In genomic region chr11:27718853-27719574, GRCh38 we compare ENCODE assay signal across 8 cellular contexts. TPM values are rescaled to one million over a fixed set of nuclear protein-coding genes. Genes with fewer than 3 reads are reported as not detected.
DNase-seq lines count a peak whose midpoint lies in the region; ATAC-seq, FAIRE-seq and TF ChIP-seq lines count a peak whose summit lies in the region.

No MANE protein-coding gene starts in this region.

- H3K4me3 Mint-ChIP-seq in progenitor cell of endocrine pancreas (ENCODE audit: low read depth) = peak overlapping the region; percentile 84

- in situ Hi-C loops in Panc1 (cut with HindIII; ENCODE audit: low pct_unique_long_range_greater_than_20kb, low sequenced_read_pairs) = loop anchor here (25.0 kb wide), 1 partner anchor 393 kb away; the partner anchor contains the start of genes KIF18A and METTL15

- peak overlapping the region; percentile 75; the same call in 1 of the 2 replicates for H3K27ac ChIP-seq in Panc1 (ENCODE audit: low read length)
- no peak overlapping the region for H3K27ac ChIP-seq in Peyer's patch

- FAIRE-seq in RCC 7860 (lab: Jason Lieb, UNC) = no peak

- DNase-seq in ELF-1 (ENCODE audit: low read depth, low spot score) = peak; percentile 95
- DNase-seq in Panc1 (ENCODE audit: low read depth, low spot score) = no peak
- peak; percentile 55 for DNase-seq in fibroblast of pulmonary artery (ENCODE audit: low read depth)
- DNase-seq in progenitor cell of endocrine pancreas (ENCODE audit: low spot score, unreplicated experiment) = peak; percentile 46
- DNase-seq in RCC 7860 (ENCODE audit: low spot score) = no peak
- no peak for DNase-seq in Peyer's patch
- no peak for DNase-seq in SIG-M5 treated with dmso at 0.1 percent for 504 hours (lab: John Stamatoyannopoulos, UW; ENCODE audit: unreplicated experiment)

- no peaks in the 10 kb centered on the region for H3K9me3 Mint-ChIP-seq in progenitor cell of endocrine pancreas (ENCODE audit: low read depth)

- no peaks in the 10 kb centered on the region for H3K36me3 Mint-ChIP-seq in progenitor cell of endocrine pancreas (ENCODE audit: insufficient read depth)

- TF ChIP-seq POLR2A in Peyer's patch (IDR thresholded peaks at IDR 0.05) = no peak

- ATAC-seq in Panc1 = peak; percentile 82
- ATAC-seq in GM18868 (IDR thresholded peaks at IDR 0.05; ENCODE audit: unreplicated experiment) = no peak

- peaks cover 8% of the 10 kb centered on the region for H3K4me1 ChIP-seq in Panc1 (ENCODE audit: control insufficient read depth, insufficient read depth, low read length)
- peaks cover 0 to 27% (median 0%) of the 10 kb centered on the region in 4 donors for H3K4me1 ChIP-seq in Peyer's patch

- intact Hi-C loops in Panc1 (cut with micrococcal nuclease; ENCODE audit: unreplicated experiment) = loop anchor here (10.0 kb wide), 1 partner anchor 346 kb away; no protein-coding TSS in a partner anchor

- H3K27me3 ChIP-seq in Panc1 (ENCODE audit: control insufficient read depth, insufficient read depth, low read length) (peaks cover 45% of the 10 kb centered on the region), Peyer's patch (peaks cover 0 to 39% of the 10 kb centered on the region in 2 donors)

- POLR2A ChIA-PET in Panc1 (lab: Charles Lee) = interaction anchor here (0.7 kb wide), 1 partner anchor 305 kb away, joined by 3 read pairs; no protein-coding TSS in a partner anchor

- no peaks in the 10 kb centered on the region for H3K9me3 ChIP-seq in Panc1 (ENCODE audit: control insufficient read depth, insufficient read depth, low read depth, low read length)
- H3K9me3 ChIP-seq in Peyer's patch = no peaks in the 10 kb centered on the region

- H3K4me1 Mint-ChIP-seq in progenitor cell of endocrine pancreas (ENCODE audit: low read depth) = peaks cover 21% of the 10 kb centered on the region

- H3K4me3 ChIP-seq in Panc1 (ENCODE audit: low read depth in 2 of 2, low read length in 2 of 2) (peak overlapping the region; percentile 66 to 92), fibroblast of pulmonary artery (replicated peaks; ENCODE audit: low read depth, low read length) (peak overlapping the region; percentile 71), Peyer's patch (peak overlapping the region in 2 of 4 donors; percentile 26 to 36)

- BruUV-seq in Panc1 (replicated peaks; lab: Mats Ljungman, UMichigan) = no TSS peak

- peaks cover 73% of the 10 kb centered on the region for H3K27me3 Mint-ChIP-seq in progenitor cell of endocrine pancreas

- H3K27ac Mint-ChIP-seq in progenitor cell of endocrine pancreas = peak overlapping the region; percentile 94

- no peak for TF ChIP-seq CTCF in Panc1 (IDR thresholded peaks at IDR 0.05)
- no peak for TF ChIP-seq CTCF in fibroblast of pulmonary artery (IDR thresholded peaks at IDR 0.05; ENCODE audit: low read length, missing control alignments)
- TF ChIP-seq CTCF in progenitor cell of endocrine pancreas (IDR thresholded peaks at IDR 0.05; ENCODE audit: unreplicated experiment) = no peak
- TF ChIP-seq CTCF in Peyer's patch (IDR thresholded peaks at IDR 0.05) = no peak

- H3K36me3 ChIP-seq in Panc1 (ENCODE audit: control insufficient read depth, insufficient read depth, low read length) = no peaks in the 10 kb centered on the region
- H3K36me3 ChIP-seq in Peyer's patch = no peaks in the 10 kb centered on the region

- CTCF ChIA-PET in Panc1 (lab: Charles Lee) = interaction anchor here (0.6 to 0.7 kb wide), 2 partner anchors 20 to 359 kb away, joined by 5 to 13 read pairs; no protein-coding TSS in a partner anchor

RNA-seq across cellular contexts. Expression of gene BDNF, which starts 18.8 kb away (rescaled TPM):
- total RNA-seq in Panc1 (2021; ENCODE audit: unreplicated experiment) (0.36 TPM), progenitor cell of endocrine pancreas (2.7 and 3.5 TPM in 2 replicates), Peyer's patch (1 to 10 TPM in 1 of 4 donors, under 1 TPM in 1, not detected in 2; 0.53 to 1.3 TPM)
- polyA plus RNA-seq in Panc1 (2012; ENCODE audit: insufficient read length) = 0.21 TPM

Comparison
In these comparisons a context has a peak if more than half of its experiments do, and no peak if none do; other contexts are left out.
1. DNase-seq: peak in ELF-1 (single experiment), fibroblast of pulmonary artery (single experiment) and progenitor cell of endocrine pancreas (single experiment); none in Panc1 (single experiment), RCC 7860 (single experiment), Peyer's patch (0 of 3) and SIG-M5 treated with dmso at 0.1 percent for 504 hours (single experiment).